3 cellular contexts compared by ENCODE assay signal in genomic region chr13:28434934-28435333, GRCh38.
A peak's percentile ranks its signal among the peaks of the same experiment; 100 is the strongest.
TF ChIP-seq lines count a peak whose summit lies in the region.

No MANE protein-coding gene starts in this region.

TF ChIP-seq in IMR-90, 13 proteins besides CTCF, POLR2A, EP300 and RAD21 (continued from another document):
- TF ChIP-seq BHLHE40 (IDR thresholded peaks at IDR 0.05; ENCODE audit: low read depth, low read length) (no peak), ELK1 (IDR thresholded peaks at IDR 0.05; ENCODE audit: borderline replicate concordance, low read depth, low read length) (no peak), MAFK (IDR thresholded peaks at IDR 0.05; ENCODE audit: low read depth, low read length) (no peak), MXI1 (IDR thresholded peaks at IDR 0.05; ENCODE audit: borderline replicate concordance, low read depth, low read length) (no peak), USF2 (IDR thresholded peaks at IDR 0.05; ENCODE audit: low read depth, low read length) (no peak), MAZ (IDR thresholded peaks at IDR 0.05; ENCODE audit: borderline replicate concordance, low read depth, low read length) (no peak), RCOR1 (IDR thresholded peaks at IDR 0.05; ENCODE audit: insufficient replicate concordance, low read length) (no peak), FOS (IDR thresholded peaks at IDR 0.05; ENCODE audit: low read depth, low read length) (no peak), SMC3 (IDR thresholded peaks at IDR 0.05; ENCODE audit: low read depth, low read length) (no peak), CEBPB (IDR thresholded peaks at IDR 0.05; ENCODE audit: low read depth, low read length) (no peak), CHD1 (IDR thresholded peaks at IDR 0.05; ENCODE audit: low read depth, low read length) (no peak), RFX5 (IDR thresholded peaks at IDR 0.05; ENCODE audit: low read depth, low read length) (no peak)

TF ChIP-seq in neural cell, 6 proteins besides CTCF, POLR2A, EP300 and RAD21 (continued from another document):
- TF ChIP-seq REST (IDR thresholded peaks at IDR 0.05; ENCODE audit: borderline replicate concordance), result peak; percentile 19

TF ChIP-seq in SK-N-SH, 30 proteins besides CTCF, POLR2A, EP300 and RAD21 (continued from another document):
- TF ChIP-seq, protein P1, sequence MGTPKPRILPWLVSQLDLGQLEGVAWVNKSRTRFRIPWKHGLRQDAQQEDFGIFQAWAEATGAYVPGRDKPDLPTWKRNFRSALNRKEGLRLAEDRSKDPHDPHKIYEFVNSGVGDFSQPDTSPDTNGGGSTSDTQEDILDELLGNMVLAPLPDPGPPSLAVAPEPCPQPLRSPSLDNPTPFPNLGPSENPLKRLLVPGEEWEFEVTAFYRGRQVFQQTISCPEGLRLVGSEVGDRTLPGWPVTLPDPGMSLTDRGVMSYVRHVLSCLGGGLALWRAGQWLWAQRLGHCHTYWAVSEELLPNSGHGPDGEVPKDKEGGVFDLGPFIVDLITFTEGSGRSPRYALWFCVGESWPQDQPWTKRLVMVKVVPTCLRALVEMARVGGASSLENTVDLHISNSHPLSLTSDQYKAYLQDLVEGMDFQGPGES (IDR thresholded peaks at IDR 0.05; ENCODE audit: low read depth, low read length), result no peak
- TF ChIP-seq NFIC (IDR thresholded peaks at IDR 0.05; ENCODE audit: borderline replicate concordance) (no peak), RCOR1 (IDR thresholded peaks at IDR 0.05; ENCODE audit: low read length) (no peak), MEF2A (IDR thresholded peaks at IDR 0.05; ENCODE audit: borderline replicate concordance, low read depth) (no peak), FOSL2 (IDR thresholded peaks at IDR 0.05; ENCODE audit: borderline replicate concordance, low read depth) (no peak)
- TF ChIP-seq, protein P2, sequence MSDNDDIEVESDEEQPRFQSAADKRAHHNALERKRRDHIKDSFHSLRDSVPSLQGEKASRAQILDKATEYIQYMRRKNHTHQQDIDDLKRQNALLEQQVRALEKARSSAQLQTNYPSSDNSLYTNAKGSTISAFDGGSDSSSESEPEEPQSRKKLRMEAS (IDR thresholded peaks at IDR 0.05; ENCODE audit: low read depth), result no peak
